Comparison of ENCODE assay signal across 8 cellular contexts in the genomic region with DNA sequence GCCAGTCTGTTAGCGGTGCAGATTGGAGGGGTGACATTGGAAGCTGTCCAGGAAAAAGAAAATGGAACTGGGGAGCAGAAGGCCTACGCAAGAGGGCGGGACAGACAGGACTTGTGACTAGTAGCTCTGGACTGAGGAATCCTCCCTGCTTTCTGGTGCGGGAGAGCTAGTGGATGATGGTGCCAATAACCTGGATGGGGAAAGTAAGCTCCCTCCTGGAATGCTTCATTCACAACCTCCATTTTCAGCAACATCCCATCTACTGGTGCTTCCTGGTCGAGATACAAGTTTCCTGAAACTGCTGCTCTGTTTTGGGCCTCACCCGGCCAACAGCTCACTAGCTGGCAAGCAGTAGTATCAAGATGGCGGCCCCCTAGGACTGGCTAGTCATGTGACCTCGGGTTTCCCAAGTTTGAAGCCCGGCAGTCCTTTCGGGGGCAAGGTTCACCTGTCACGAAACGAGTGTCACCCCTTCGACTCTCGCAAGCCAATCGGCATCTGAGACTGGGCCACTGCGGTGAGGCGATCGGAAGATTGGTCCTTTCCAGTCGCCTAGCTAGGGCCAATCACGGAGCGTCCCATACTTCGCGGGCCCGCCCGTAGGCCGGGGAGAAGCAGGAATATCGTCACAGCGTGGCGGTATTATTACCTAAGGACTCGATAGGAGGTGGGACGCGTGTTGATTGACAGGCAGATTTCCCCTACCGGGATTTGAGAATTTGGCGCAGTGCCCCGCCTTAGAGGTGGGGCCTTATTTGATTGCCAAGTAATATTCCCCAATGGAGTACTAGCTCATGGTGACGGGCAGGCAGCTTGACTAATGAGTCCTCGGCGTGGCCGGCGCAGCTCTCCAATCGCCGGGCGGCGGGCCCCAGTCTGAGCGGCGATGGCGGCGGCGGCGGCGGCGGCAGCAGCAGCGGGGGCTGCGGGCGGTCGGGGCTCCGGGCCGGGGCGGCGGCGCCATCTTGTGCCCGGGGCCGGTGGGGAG. TPM values are rescaled to one million over a fixed set of nuclear protein-coding genes. Genes with fewer than 3 reads are reported as not detected.
DNase-seq lines count a peak whose midpoint lies in the region; ATAC-seq and TF ChIP-seq lines count a peak whose summit lies in the region.

A gene with protein sequence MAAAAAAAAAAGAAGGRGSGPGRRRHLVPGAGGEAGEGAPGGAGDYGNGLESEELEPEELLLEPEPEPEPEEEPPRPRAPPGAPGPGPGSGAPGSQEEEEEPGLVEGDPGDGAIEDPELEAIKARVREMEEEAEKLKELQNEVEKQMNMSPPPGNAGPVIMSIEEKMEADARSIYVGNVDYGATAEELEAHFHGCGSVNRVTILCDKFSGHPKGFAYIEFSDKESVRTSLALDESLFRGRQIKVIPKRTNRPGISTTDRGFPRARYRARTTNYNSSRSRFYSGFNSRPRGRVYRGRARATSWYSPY (plus strand): TSS at position 874 of the 988 bp plus-strand sequence. CDS start 13 bp downstream, at position 887.

- peaks cover 15 to 39% (median 31%) of the 10 kb centered on the region in 6 donors for H3K4me1 ChIP-seq in spleen

- TF ChIP-seq POLR2A in spleen (IDR thresholded peaks at IDR 0.05): peak in 1 of 3 donors; percentile 68

- peaks cover 8 to 47% (median 28%) of the 10 kb centered on the region in 6 donors for H3K36me3 ChIP-seq in spleen

- no peaks in the 10 kb centered on the region for H3K27me3 ChIP-seq in spleen (replicated peaks in 1 of 7)

- ATAC-seq in GM19025 (IDR thresholded peaks at IDR 0.05; ENCODE audit: low read depth, unreplicated experiment) (peak; percentile 86), HG03342 (IDR thresholded peaks at IDR 0.05; ENCODE audit: unreplicated experiment) (peak; percentile 88)
- peak; percentile 90 for ATAC-seq in central memory CD8-positive, alpha-beta T cell (replicated peaks; ENCODE audit: extremely low read depth, poor library complexity, severe bottlenecking)

- TF ChIP-seq CTCF in AG09309 (IDR thresholded peaks at IDR 0.05; ENCODE audit: control insufficient read depth, insufficient read depth, low read depth, low read length, missing control alignments): no peak
- peak in 1 of 11 experiments; percentile 16 for TF ChIP-seq CTCF in spleen (IDR thresholded peaks at IDR 0.05 in 8 of 11, conservative IDR thresholded peaks at IDR 0.05 in 3 of 11)

- H3K36me3 Mint-ChIP-seq in central memory CD8-positive, alpha-beta T cell (ENCODE audit: insufficient read depth): peaks cover 42% of the 10 kb centered on the region

- H3K4me1 Mint-ChIP-seq in central memory CD8-positive, alpha-beta T cell: peaks cover 32% of the 10 kb centered on the region

- WGBS in spleen, 5 donors: 3 to 17% (median 4%) methylated on average over 10 to 63 of the region's 63 CpGs

- intact Hi-C loops in spleen (cut with DNase I; ENCODE audit: low total_unique reads): loop anchor here (10.0 kb wide), 2 partner anchors 144 to 244 kb away; a partner anchor contains a TSS

- H3K9me3 Mint-ChIP-seq in central memory CD8-positive, alpha-beta T cell: no peaks in the 10 kb centered on the region

- peak within 1 kb of the TSS; percentile 97 for H3K27ac Mint-ChIP-seq in central memory CD8-positive, alpha-beta T cell (ENCODE audit: low read depth)

- peak within 1 kb of the TSS; percentile 89 for H3K4me3 Mint-ChIP-seq in central memory CD8-positive, alpha-beta T cell

- no peaks in the 10 kb centered on the region for H3K27me3 Mint-ChIP-seq in central memory CD8-positive, alpha-beta T cell

- DNase-seq in AG09309 (ENCODE audit: low read depth) (peak; percentile 100), NCI-H446 (lab: John Stamatoyannopoulos, UW) (peak; percentile 99 to 100), inferior parietal cortex (ENCODE audit: extremely low spot score) (peak; percentile 100), spleen (peak; percentile 98)
- peak; percentile 97 for DNase-seq in activated CD4-positive, CD25-positive, alpha-beta regulatory T cell treated with anti-CD3 and anti-CD28 coated beads, Interleukin-2, amount 50 U/mL, for 16 hours (ENCODE audit: low read depth, low spot score)
- DNase-seq in central memory CD8-positive, alpha-beta T cell (ENCODE audit: low spot score in 2 of 2): peak; percentile 93 to 98

- H3K27ac ChIP-seq in spleen: peak within 1 kb of the TSS; percentile 93 to 98 (median 96)

- H3K4me3 ChIP-seq in AG09309 (ENCODE audit: control insufficient read depth, low read depth, low read length): peak within 1 kb of the TSS; percentile 72
- peak within 1 kb of the TSS; percentile 61 to 96 (median 85) for H3K4me3 ChIP-seq in spleen

- H3K9me3 ChIP-seq in spleen: no peaks in the 10 kb centered on the region

RNA-seq across cellular contexts. Expression of the gene that starts here (rescaled TPM):
- total RNA-seq in spleen: 100 to 1,000 TPM in 4 of 7 donors, 10 to 100 TPM in 3; 52.1 to 152 (median 132) TPM
- 100 to 1,000 TPM; 118 to 146 (median 132) TPM for polyA plus RNA-seq in spleen

Comparison
In these comparisons a context has a peak if more than half of its experiments do, and no peak if none do; other contexts are left out.
1. Peak in every context shown above with its lines: DNase-seq, ATAC-seq, H3K4me3 ChIP-seq and H3K27ac ChIP-seq.